In genomic region chr5:137453476-137454080, GRCh38 we compare ENCODE assay signal across 11 cellular contexts. TPM values are rescaled to one million over a fixed set of nuclear protein-coding genes. Genes with fewer than 3 reads are reported as not detected.
DNase-seq lines count a peak whose midpoint lies in the region; ATAC-seq, FAIRE-seq and TF ChIP-seq lines count a peak whose summit lies in the region.
"Had no signal": no experiment of that assay in that cellular context is flagged by ENCODE, and none has a peak within 500 bp of the region (broad histone marks: within the 10 kb centered on the region; RNA-seq: fewer than 3 reads in every experiment).

No MANE protein-coding gene starts in this region.

- intact Hi-C loops in endothelial cell of umbilical vein (cut with micrococcal nuclease) = no loop called here

- no peak overlapping the region for H2AFZ ChIP-seq in endothelial cell of umbilical vein (ENCODE audit: low read depth, low read length)

- no peak overlapping the region for H3K9ac ChIP-seq in endothelial cell of umbilical vein (replicated peaks; ENCODE audit: extremely low read depth, insufficient read depth, low read length)

- dilution Hi-C loops in endothelial cell of umbilical vein (cut with MboI; ENCODE audit: extremely low pct_ligation_motif_present, low sequenced_read_pairs) = no loop called here

- ATAC-seq in HG03280 (IDR thresholded peaks at IDR 0.05; ENCODE audit: unreplicated experiment) = no peak

- TF ChIP-seq POLR2A in endothelial cell of umbilical vein (IDR thresholded peaks at IDR 0.05; ENCODE audit: low read depth, low read length) = no peak

- no peaks in the 10 kb centered on the region for H3K4me1 Mint-ChIP-seq in HFFc6 (ENCODE audit: low read depth)
- peaks cover 11% of the 10 kb centered on the region for H3K4me1 Mint-ChIP-seq in neural crest cell
- no peaks in the 10 kb centered on the region for H3K4me1 Mint-ChIP-seq in T-helper 2 cell treated with Interferon-gamma antibody and Interleukin-4, amounts not matched to agents 5 μg/mL and 100 μg/mL, for 36 hours (ENCODE audit: low read depth)
- H3K4me1 Mint-ChIP-seq: IgD-negative memory B cell had no signal

- no TSS peak for BruUV-seq in endothelial cell of umbilical vein (replicated peaks; lab: Mats Ljungman, UMichigan)

- H3K9me3 ChIP-seq in endothelial cell of umbilical vein (replicated peaks; ENCODE audit: control insufficient read depth, insufficient read depth, low read length) = no peaks in the 10 kb centered on the region

- H3K36me3 Mint-ChIP-seq in HFFc6 (ENCODE audit: low read depth) = no peaks in the 10 kb centered on the region
- H3K36me3 Mint-ChIP-seq in neural crest cell (ENCODE audit: low read depth) = no peaks in the 10 kb centered on the region
- no peaks in the 10 kb centered on the region for H3K36me3 Mint-ChIP-seq in T-helper 2 cell treated with Interferon-gamma antibody and Interleukin-4, amounts not matched to agents 5 μg/mL and 100 μg/mL, for 36 hours (ENCODE audit: low read depth)
- H3K36me3 Mint-ChIP-seq: IgD-negative memory B cell had no signal

- CTCF ChIA-PET in endothelial cell of umbilical vein (lab: Charles Lee) = interaction anchor here (1.0 to 2.1 kb wide), 3 partner anchors 14 to 133 kb away, joined by 3 to 5 read pairs (median 5); no protein-coding TSS in a partner anchor

- peaks cover 58% of the 10 kb centered on the region for H3K79me2 ChIP-seq in endothelial cell of umbilical vein (ENCODE audit: control insufficient read depth, insufficient read depth, low read length)

- H3K27me3 Mint-ChIP-seq in HFFc6 (ENCODE audit: insufficient read depth) = no peaks in the 10 kb centered on the region
- peaks cover 32% of the 10 kb centered on the region for H3K27me3 Mint-ChIP-seq in neural crest cell (ENCODE audit: low read depth)
- no peaks in the 10 kb centered on the region for H3K27me3 Mint-ChIP-seq in T-helper 2 cell treated with Interferon-gamma antibody and Interleukin-4, amounts not matched to agents 5 μg/mL and 100 μg/mL, for 36 hours (ENCODE audit: low read depth)

- peaks cover 4% of the 10 kb centered on the region for H4K20me1 ChIP-seq in endothelial cell of umbilical vein (replicated peaks; ENCODE audit: control insufficient read depth, extremely low read depth, insufficient read depth, low read length)

- no peaks in the 10 kb centered on the region for H3K9me3 Mint-ChIP-seq in HFFc6
- no peaks in the 10 kb centered on the region for H3K9me3 Mint-ChIP-seq in neural crest cell
- H3K9me3 Mint-ChIP-seq in T-helper 2 cell treated with Interferon-gamma antibody and Interleukin-4, amounts not matched to agents 5 μg/mL and 100 μg/mL, for 36 hours = no peaks in the 10 kb centered on the region
- H3K9me3 Mint-ChIP-seq: IgD-negative memory B cell had no signal

- no peak for FAIRE-seq in endothelial cell of umbilical vein (lab: Jason Lieb, UNC)

- no peaks in the 10 kb centered on the region for H3K4me1 ChIP-seq in endothelial cell of umbilical vein (ENCODE audit: control insufficient read depth, extremely low read depth, insufficient read depth, low read length)

- H3K4me3 Mint-ChIP-seq in HFFc6 (no peak overlapping the region), neural crest cell (no peak overlapping the region)
- no peak overlapping the region for H3K4me3 Mint-ChIP-seq in T-helper 2 cell treated with Interferon-gamma antibody and Interleukin-4, amounts not matched to agents 5 μg/mL and 100 μg/mL, for 36 hours
- H3K4me3 Mint-ChIP-seq: IgD-negative memory B cell had no signal

- no peaks in the 10 kb centered on the region for H3K27me3 ChIP-seq in endothelial cell of umbilical vein (ENCODE audit: control insufficient read depth in 2 of 2, insufficient read depth in 2 of 2, low read length in 2 of 2)

- POLR2A ChIA-PET in endothelial cell of umbilical vein (lab: Charles Lee) = no interaction called here

- H3K4me2 ChIP-seq in endothelial cell of umbilical vein (ENCODE audit: insufficient read depth, low read length) = no peak overlapping the region

- H3K9me1 ChIP-seq in endothelial cell of umbilical vein (replicated peaks; ENCODE audit: control insufficient read depth, extremely low read depth, insufficient read depth, low read length) = no peaks in the 10 kb centered on the region

- DNase-seq in HFFc6 (peak; percentile 20), OCI-M1 (lab: John Stamatoyannopoulos, UW) (peak; percentile 68), endothelial cell of umbilical vein (ENCODE audit: low read depth, low spot score) (peak; percentile 46), neural crest cell (ENCODE audit: low read depth, low spot score) (peak; percentile 23), NCI-H748 (lab: John Stamatoyannopoulos, UW; ENCODE audit: unreplicated experiment) (no peak)
- DNase-seq in stimulated activated CD4-positive, alpha-beta T cell treated with anti-CD3 and anti-CD28 coated beads, Interleukin-1b, Interleukin-23, amount 100 ng/mL, for 48 hours = no peak
- DNase-seq in T-helper 2 cell treated with Interferon-gamma antibody and Interleukin-4, amounts not matched to agents 5 μg/mL and 100 μg/mL, for 36 hours (ENCODE audit: low spot score) = no peak
- DNase-seq: activated T-cell treated with anti-CD3 and anti-CD28 coated beads, Interleukin-2, amount 50 U/mL, for 48 hours; occipital lobe had no signal

- no peak overlapping the region for H3K4me3 ChIP-seq in endothelial cell of umbilical vein (replicated peaks in 1 of 3; ENCODE audit: insufficient read depth in 1 of 3, low read depth in 1 of 3, low read length in 3 of 3)

- H3K27ac ChIP-seq in endothelial cell of umbilical vein (ENCODE audit: insufficient read depth, low read depth, low read length) = no peak overlapping the region

- no peak overlapping the region for H3K27ac Mint-ChIP-seq in HFFc6
- H3K27ac Mint-ChIP-seq in neural crest cell (ENCODE audit: unreplicated experiment) = no peak overlapping the region
- no peak overlapping the region for H3K27ac Mint-ChIP-seq in T-helper 2 cell treated with Interferon-gamma antibody and Interleukin-4, amounts not matched to agents 5 μg/mL and 100 μg/mL, for 36 hours
- H3K27ac Mint-ChIP-seq: IgD-negative memory B cell had no signal

- H3K36me3 ChIP-seq in endothelial cell of umbilical vein (ENCODE audit: control insufficient read depth in 2 of 2, extremely low read depth in 1 of 2, insufficient read depth in 2 of 2, low read length in 2 of 2) = no peaks in the 10 kb centered on the region

- no peak for TF ChIP-seq CTCF in HFFc6 (IDR thresholded peaks at IDR 0.05)
- no peak for TF ChIP-seq CTCF in endothelial cell of umbilical vein (IDR thresholded peaks at IDR 0.05; ENCODE audit: extremely low read depth in 1 of 2, insufficient read depth in 1 of 2, low read depth in 1 of 2, low read length in 2 of 2)
- TF ChIP-seq CTCF in neural crest cell (conservative IDR thresholded peaks at IDR 0.05) = no peak

TF ChIP-seq in endothelial cell of umbilical vein, 7 proteins besides CTCF, POLR2A, EP300 and RAD21:
- TF ChIP-seq GATA2 (IDR thresholded peaks at IDR 0.05; ENCODE audit: insufficient read depth, insufficient read length, low read depth, low read length) (no peak), MAX (IDR thresholded peaks at IDR 0.05; ENCODE audit: insufficient read depth, insufficient read length) (no peak), FOS (IDR thresholded peaks at IDR 0.05; ENCODE audit: borderline replicate concordance, insufficient read depth, low read length) (no peak), POLR2AphosphoS5 (IDR thresholded peaks at IDR 0.05; ENCODE audit: insufficient read depth, low read depth, low read length) (no peak), JUN (IDR thresholded peaks at IDR 0.05; ENCODE audit: borderline replicate concordance, insufficient read depth, insufficient read length, low read depth) (no peak), EZH2 (IDR thresholded peaks at IDR 0.05; ENCODE audit: borderline replicate concordance, low read depth, low read length, severe bottlenecking) (no peak), MYC (IDR thresholded peaks at IDR 0.05; ENCODE audit: low read depth, low read length) (no peak)

RNA-seq across cellular contexts. Expression of gene SPOCK1, which starts 45.5 kb away (rescaled TPM):
- total RNA-seq in HFFc6 (2021; fragmentation: NEBNext Ultra II Directional; extraction: Animal tissue kit (Norgen Biotek cat#: 25700)) = 100 to 1,000 TPM; 111 to 170 (median 125) TPM
- total RNA-seq in endothelial cell of umbilical vein (280 and 404 TPM in 2 replicates), neural crest cell (75.6 and 89.7 TPM in 2 replicates)
- 123 and 144 TPM in 2 replicates for polyA plus RNA-seq in endothelial cell of umbilical vein
- 184 and 186 TPM in 2 replicates for polyA plus RNA-seq in endothelial cell of umbilical vein (2011; cell fraction: cytosol; rRNA removed)
- polyA plus RNA-seq in endothelial cell of umbilical vein (2011; cell fraction: nucleus; rRNA removed) = 92.9 and 146 TPM in 2 replicates
- 501 and 503 TPM in 2 replicates for polyA plus RNA-seq in endothelial cell of umbilical vein (2012)
- polyA minus RNA-seq in endothelial cell of umbilical vein = 379 and 461 TPM in 2 replicates
- polyA minus RNA-seq in endothelial cell of umbilical vein (2011; cell fraction: cytosol; rRNA and poly(A)+ RNA removed) = 6.2 TPM
- polyA minus RNA-seq in endothelial cell of umbilical vein (2011; cell fraction: nucleus; rRNA and poly(A)+ RNA removed) = 158 and 185 TPM in 2 replicates
- polyA plus RNA-seq: IgD-negative memory B cell had no signal

Comparison
In these comparisons a context has a peak if more than half of its experiments do, and no peak if none do; other contexts are left out.
1. DNase-seq: peak in HFFc6 (single experiment), OCI-M1 (single experiment), endothelial cell of umbilical vein (single experiment) and neural crest cell (single experiment); none in stimulated activated CD4-positive, alpha-beta T cell treated with anti-CD3 and anti-CD28 coated beads, Interleukin-1b, Interleukin-23, amount 100 ng/mL, for 48 hours (single experiment), T-helper 2 cell treated with Interferon-gamma antibody and Interleukin-4, amounts not matched to agents 5 μg/mL and 100 μg/mL, for 36 hours (single experiment) and NCI-H748 (single experiment).